In the genomic region with DNA sequence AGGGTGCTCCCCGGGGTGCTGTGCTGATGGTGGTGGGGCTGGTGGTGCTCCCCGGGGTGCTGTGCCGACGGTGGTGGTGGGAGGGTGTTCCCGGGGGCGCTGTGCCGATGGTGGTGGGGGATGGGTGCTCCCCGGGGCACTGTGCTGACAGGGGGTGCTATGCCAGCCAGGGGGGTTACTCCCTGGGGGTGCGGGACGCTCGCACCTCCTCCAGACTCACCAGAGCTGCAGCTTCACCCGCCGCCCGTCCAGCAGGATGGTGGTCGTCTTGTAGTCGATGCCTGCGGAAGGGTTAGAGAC, we compare ENCODE assay signal across 27 cellular contexts.
"Had no signal": no experiment of that assay in that cellular context is flagged by ENCODE, and none has a peak within 500 bp of the region (broad histone marks: within the 10 kb centered on the region; RNA-seq: fewer than 3 reads in every experiment).

No MANE protein-coding gene starts in this region.

- H3K4me3 ChIP-seq: heart left ventricle, left lung, pancreas, prostate gland, skin epidermis, stomach, testis, transverse colon had no signal

- H3K27ac ChIP-seq: heart left ventricle, left lung, pancreas, prostate gland, skin epidermis, stomach, testis, transverse colon, VCaP had no signal

- H3K27me3 ChIP-seq: heart left ventricle, left lung, pancreas, stomach, testis, transverse colon had no signal

- DNase-seq: activated CD4-positive, alpha-beta T cell treated with anti-CD3 and anti-CD28 coated beads for 4 hours; activated CD4-positive, alpha-beta T cell treated with anti-CD3 and anti-CD28 coated beads, Interleukin-2, amount 50 U/mL, for 4 hours; activated naive CD4-positive, alpha-beta T cell; activated T-cell treated with anti-CD3 and anti-CD28 coated beads for 4 hours; activated T-cell treated with anti-CD3 and anti-CD28 coated beads, Interleukin-2, amount 50 U/mL, for 72 hours; cortex of kidney; foreskin fibroblast; immature natural killer cell; stimulated activated CD4-positive, alpha-beta T cell treated with anti-CD3 and anti-CD28 coated beads, Interleukin-12 subunit alpha, Interleukin-12 subunit beta, amount 100 ng/mL, for 4 hours; stimulated activated CD4-positive, alpha-beta T cell treated with anti-CD3 and anti-CD28 coated beads, Interleukin-4, amount 100 ng/mL, for 1 hour; stomach; T-helper 9 cell; testis; transverse colon had no signal

- FAIRE-seq: bronchial epithelial cell, pancreas, TTC549 had no signal

- H3K4me1 ChIP-seq: pancreas, prostate gland, testis had no signal

- H3K27ac Mint-ChIP-seq: activated naive CD4-positive, alpha-beta T cell treated with anti-CD3 and anti-CD28 coated beads, Interleukin-2, amount 50 U/mL, for 72 hours; activated T-cell treated with anti-CD3 and anti-CD28 coated beads, Interleukin-2, amount 50 U/mL, for 72 hours; immature natural killer cell; T-helper 1 cell treated with Interleukin-12 subunit alpha and Interleukin-12 subunit beta and Interleukin-4 antibody, amounts not matched to agents 30 μg/mL and 1 μg/mL, for 36 hours had no signal

- H3K9me3 ChIP-seq: heart left ventricle, left lung, pancreas, prostate gland, stomach, testis, transverse colon had no signal

- ATAC-seq: activated naive CD4-positive, alpha-beta T cell treated with anti-CD3 and anti-CD28 coated beads, Interleukin-2, amount 50 U/mL, for 72 hours; activated T-cell treated with anti-CD3 and anti-CD28 coated beads, Interleukin-2, amount 50 U/mL, for 72 hours; esophagus mucosa; heart left ventricle; left lung; pancreas; sciatic nerve had no signal

- H3K4me3 Mint-ChIP-seq: activated T-cell treated with anti-CD3 and anti-CD28 coated beads, Interleukin-2, amount 50 U/mL, for 72 hours; immature natural killer cell; nephron; T-helper 1 cell treated with Interleukin-12 subunit alpha and Interleukin-12 subunit beta and Interleukin-4 antibody, amounts not matched to agents 30 μg/mL and 1 μg/mL, for 36 hours had no signal

- H3K9me3 Mint-ChIP-seq: activated naive CD4-positive, alpha-beta T cell treated with anti-CD3 and anti-CD28 coated beads, Interleukin-2, amount 50 U/mL, for 72 hours; activated T-cell treated with anti-CD3 and anti-CD28 coated beads, Interleukin-2, amount 50 U/mL, for 72 hours; immature natural killer cell; nephron; T-helper 1 cell treated with Interleukin-12 subunit alpha and Interleukin-12 subunit beta and Interleukin-4 antibody, amounts not matched to agents 30 μg/mL and 1 μg/mL, for 36 hours had no signal

- H3K36me3 ChIP-seq: left lung, pancreas, prostate gland, transverse colon had no signal
